Comparison of ENCODE assay signal across 15 cellular contexts in genomic region chr5:122874179-122874875, GRCh38.
"Had no signal": no experiment of that assay in that cellular context is flagged by ENCODE, and none has a peak within 500 bp of the region (broad histone marks: within the 10 kb centered on the region; RNA-seq: fewer than 3 reads in every experiment).

No MANE protein-coding gene starts in this region.

- H3K36me3 ChIP-seq: adrenal gland, esophagus muscularis mucosa, ovary had no signal

- H3K4me3 ChIP-seq: adrenal gland, esophagus muscularis mucosa, hepatocyte, ovary, testis had no signal

- H3K4me1 ChIP-seq: adrenal gland had no signal

- H3K4me1 Mint-ChIP-seq: stimulated activated naive CD8-positive, alpha-beta T cell treated with anti-CD3 and anti-CD28 coated beads, Interleukin-15, amount 100 ng/mL, for 72 hours had no signal

- H3K4me2 ChIP-seq: hepatocyte had no signal

- H3K27me3 ChIP-seq: adrenal gland, esophagus muscularis mucosa, hepatocyte, ovary, testis had no signal

- H3K27me3 Mint-ChIP-seq: activated B cell treated with CpG ODN at 0.5 μM for 24 hours; activated CD4-positive, alpha-beta T cell treated with anti-CD3 and anti-CD28 coated beads, Interleukin-2, amount 10 ng/mL, durations not matched to agents 7 days and 5 days; T-helper 17 cell had no signal

- H2AFZ ChIP-seq: hepatocyte had no signal

- H3K9me3 Mint-ChIP-seq: activated CD4-positive, alpha-beta T cell treated with anti-CD3 and anti-CD28 coated beads, Interleukin-2, amount 10 ng/mL, durations not matched to agents 7 days and 5 days; activated naive CD4-positive, alpha-beta T cell treated with anti-CD3 and anti-CD28 coated beads, Interleukin-2, amount 10 ng/mL, durations not matched to agents 7 days and 5 days; activated T-helper 2 cell treated with anti-CD3 and anti-CD28 coated beads, Interferon-gamma antibody, Interleukin-2, Interleukin-4, amounts not matched to agents 10 μg/mL and 5 μg/mL and 100 μg/mL, durations not matched to agents 14 hours and 24 hours and 36 hours; endodermal cell; stimulated activated naive CD8-positive, alpha-beta T cell treated with anti-CD3 and anti-CD28 coated beads, Interleukin-15, amount 100 ng/mL, for 72 hours had no signal

- H3K27ac ChIP-seq: hepatocyte, ovary, testis had no signal

- H3K36me3 Mint-ChIP-seq: activated naive CD4-positive, alpha-beta T cell treated with anti-CD3 and anti-CD28 coated beads, Interleukin-2, amount 10 ng/mL, durations not matched to agents 7 days and 5 days had no signal

- DNase-seq: activated B cell treated with CpG ODN at 0.5 μM for 24 hours; activated CD4-positive, alpha-beta T cell treated with anti-CD3 and anti-CD28 coated beads, Interleukin-2, amount 10 ng/mL, durations not matched to agents 7 days and 5 days; activated CD8-positive, alpha-beta memory T cell treated with anti-CD3 and anti-CD28 coated beads for 24 hours; activated naive CD4-positive, alpha-beta T cell treated with anti-CD3 and anti-CD28 coated beads, Interleukin-2, amount 10 ng/mL, durations not matched to agents 7 days and 5 days; dermis blood vessel endothelial cell; endodermal cell; ovary; stimulated activated CD4-positive, alpha-beta T cell treated with anti-CD3 and anti-CD28 coated beads, Interleukin-4, amount 100 ng/mL, for 24 hours; stimulated activated naive CD8-positive, alpha-beta T cell treated with anti-CD3 and anti-CD28 coated beads, Interleukin-15, amount 100 ng/mL, for 72 hours; T-helper 17 cell; testis had no signal

- ATAC-seq: stimulated activated naive CD8-positive, alpha-beta T cell treated with anti-CD3 and anti-CD28 coated beads, Interleukin-15, amount 100 ng/mL, for 72 hours; T-helper 17 cell had no signal

- H3K9me3 ChIP-seq: adrenal gland, esophagus muscularis mucosa, ovary, testis had no signal

- H3K27ac Mint-ChIP-seq: activated B cell treated with CpG ODN at 0.5 μM for 24 hours; activated CD4-positive, alpha-beta T cell treated with anti-CD3 and anti-CD28 coated beads, Interleukin-2, amount 10 ng/mL, durations not matched to agents 7 days and 5 days; activated naive CD4-positive, alpha-beta T cell treated with anti-CD3 and anti-CD28 coated beads, Interleukin-2, amount 10 ng/mL, durations not matched to agents 7 days and 5 days; activated T-helper 2 cell treated with anti-CD3 and anti-CD28 coated beads, Interferon-gamma antibody, Interleukin-2, Interleukin-4, amounts not matched to agents 10 μg/mL and 5 μg/mL and 100 μg/mL, durations not matched to agents 14 hours and 24 hours and 36 hours; endodermal cell; stimulated activated naive CD8-positive, alpha-beta T cell treated with anti-CD3 and anti-CD28 coated beads, Interleukin-15, amount 100 ng/mL, for 72 hours; T-helper 17 cell had no signal

- H3K4me3 Mint-ChIP-seq: activated B cell treated with CpG ODN at 0.5 μM for 24 hours; activated CD4-positive, alpha-beta T cell treated with anti-CD3 and anti-CD28 coated beads, Interleukin-2, amount 10 ng/mL, durations not matched to agents 7 days and 5 days; activated naive CD4-positive, alpha-beta T cell treated with anti-CD3 and anti-CD28 coated beads, Interleukin-2, amount 10 ng/mL, durations not matched to agents 7 days and 5 days; endodermal cell; stimulated activated naive CD8-positive, alpha-beta T cell treated with anti-CD3 and anti-CD28 coated beads, Interleukin-15, amount 100 ng/mL, for 72 hours; T-helper 17 cell had no signal
